ENCODE assay signal across 11 cellular contexts in genomic region chr19:16258440-16258903, GRCh38.
DNase-seq lines count a peak whose midpoint lies in the region; ATAC-seq and TF ChIP-seq lines count a peak whose summit lies in the region.
"Had no signal": no experiment of that assay in that cellular context is flagged by ENCODE, and none has a peak within 500 bp of the region (broad histone marks: within the 10 kb centered on the region; RNA-seq: fewer than 3 reads in every experiment).

No MANE protein-coding gene starts in this region.

- H3K9me3 Mint-ChIP-seq in activated B cell treated with CpG ODN at 0.5 μM for 24 hours: peaks cover 3% of the 10 kb centered on the region
- H3K9me3 Mint-ChIP-seq in activated T-helper 17 cell treated with anti-CD3 and anti-CD28 coated beads, Interleukin-2, amount 50 U/mL, for 72 hours: no peaks in the 10 kb centered on the region
- H3K9me3 Mint-ChIP-seq: natural killer cell had no signal

- intact Hi-C loops in activated B cell treated with CpG ODN at 0.5 μM for 24 hours (cut with micrococcal nuclease) (no loop called here), left cardiac atrium (cut with DNase I) (no loop called here), prostate gland (cut with DNase I) (no loop called here)

- peak overlapping the region; percentile 41 for H3K4me3 Mint-ChIP-seq in activated B cell treated with CpG ODN at 0.5 μM for 24 hours
- H3K4me3 Mint-ChIP-seq in activated T-helper 17 cell treated with anti-CD3 and anti-CD28 coated beads, Interleukin-2, amount 50 U/mL, for 72 hours: no peak overlapping the region
- H3K4me3 Mint-ChIP-seq: natural killer cell had no signal

- POLR2A ChIA-PET in activated B cell treated with CpG ODN at 0.5 μM for 24 hours (lab: Charles Lee): interaction anchor here (0.6 to 14.3 kb wide), 15 partner anchors 10 to 326 kb away, joined by 3 to 445 read pairs (median 7); partner anchors contain the start of gene KLF2

- H3K4me1 ChIP-seq in rectal smooth muscle tissue (ENCODE audit: control insufficient read depth, insufficient read depth, low read length) (no peaks in the 10 kb centered on the region), prostate gland (replicated peaks) (no peaks in the 10 kb centered on the region)

- TF ChIP-seq CTCF in activated B cell treated with CpG ODN at 0.5 μM for 24 hours (IDR thresholded peaks at IDR 0.05): no peak
- TF ChIP-seq CTCF in prostate gland (IDR thresholded peaks at IDR 0.05): no peak

- no peak overlapping the region for H3K9ac ChIP-seq in rectal smooth muscle tissue (ENCODE audit: low read length)

- no peaks in the 10 kb centered on the region for H3K9me3 ChIP-seq in prostate gland

- TF ChIP-seq POLR2A in prostate gland (IDR thresholded peaks at IDR 0.05): no peak

- WGBS in prostate gland: 61% methylated on average over 18 of the region's 18 CpGs

- CTCF ChIA-PET in activated B cell treated with CpG ODN at 0.5 μM for 24 hours (lab: Charles Lee): interaction anchor here (1.3 to 3.6 kb wide), 4 partner anchors 11 to 124 kb away, joined by 3 to 23 read pairs (median 10); partner anchors contain the start of gene KLF2

- H3K36me3 Mint-ChIP-seq in activated B cell treated with CpG ODN at 0.5 μM for 24 hours (ENCODE audit: low read depth): no peaks in the 10 kb centered on the region
- H3K36me3 Mint-ChIP-seq in activated T-helper 17 cell treated with anti-CD3 and anti-CD28 coated beads, Interleukin-2, amount 50 U/mL, for 72 hours (ENCODE audit: low read depth): no peaks in the 10 kb centered on the region
- H3K36me3 Mint-ChIP-seq: natural killer cell had no signal

- DNase-seq in CMK (ENCODE audit: low read depth) (peak; percentile 97), activated B cell treated with CpG ODN at 0.5 μM for 24 hours (no peak), left cardiac atrium (peak; percentile 83), prostate gland (ENCODE audit: low spot score) (no peak)
- DNase-seq in stimulated activated CD4-positive, alpha-beta T cell treated with anti-CD3 and anti-CD28 coated beads, Interleukin-2, amount 100 ng/mL, for 24 hours: no peak
- DNase-seq: activated CD4-positive, alpha-beta T cell treated with anti-CD3 and anti-CD28 coated beads, Interleukin-2, amount 50 U/mL, for 1 hour; natural killer cell; NCI-H1092 had no signal

- ATAC-seq in activated B cell treated with CpG ODN at 0.5 μM for 24 hours (ENCODE audit: low read depth) (no peak), left cardiac atrium (peak; percentile 65 to 77), HG02885 (IDR thresholded peaks at IDR 0.05; ENCODE audit: poor library complexity, unreplicated experiment) (no peak)
- ATAC-seq in activated T-helper 17 cell treated with anti-CD3 and anti-CD28 coated beads, Interleukin-2, amount 50 U/mL, for 72 hours (replicated peaks): no peak

- H3K36me3 ChIP-seq in rectal smooth muscle tissue (ENCODE audit: control insufficient read depth, insufficient read depth, low read length) (no peaks in the 10 kb centered on the region), prostate gland (no peaks in the 10 kb centered on the region)

- peak overlapping the region; percentile 93 for H3K27ac Mint-ChIP-seq in activated B cell treated with CpG ODN at 0.5 μM for 24 hours
- no peak overlapping the region for H3K27ac Mint-ChIP-seq in activated T-helper 17 cell treated with anti-CD3 and anti-CD28 coated beads, Interleukin-2, amount 50 U/mL, for 72 hours

- H3K27me3 ChIP-seq in rectal smooth muscle tissue (ENCODE audit: control insufficient read depth, insufficient read depth, low read length) (no peaks in the 10 kb centered on the region), prostate gland (replicated peaks; ENCODE audit: insufficient read depth) (no peaks in the 10 kb centered on the region)

- H3K4me1 Mint-ChIP-seq in activated B cell treated with CpG ODN at 0.5 μM for 24 hours: peaks cover 84% of the 10 kb centered on the region
- H3K4me1 Mint-ChIP-seq in activated T-helper 17 cell treated with anti-CD3 and anti-CD28 coated beads, Interleukin-2, amount 50 U/mL, for 72 hours: peaks cover 26% of the 10 kb centered on the region

- H3K27ac ChIP-seq in rectal smooth muscle tissue (ENCODE audit: low read depth, low read length): peak overlapping the region; percentile 46
- no peak overlapping the region for H3K27ac ChIP-seq in prostate gland

- H3K4me3 ChIP-seq in rectal smooth muscle tissue (ENCODE audit: low read length) (no peak overlapping the region), prostate gland (no peak overlapping the region)

- no peaks in the 10 kb centered on the region for H3K27me3 Mint-ChIP-seq in activated B cell treated with CpG ODN at 0.5 μM for 24 hours
- H3K27me3 Mint-ChIP-seq in activated T-helper 17 cell treated with anti-CD3 and anti-CD28 coated beads, Interleukin-2, amount 50 U/mL, for 72 hours: no peaks in the 10 kb centered on the region

Comparison
In these comparisons a context has a peak if more than half of its experiments do, and no peak if none do; other contexts are left out.
1. DNase-seq: peak in CMK (single experiment) and left cardiac atrium (single experiment); none in activated B cell treated with CpG ODN at 0.5 μM for 24 hours (single experiment), prostate gland (single experiment) and stimulated activated CD4-positive, alpha-beta T cell treated with anti-CD3 and anti-CD28 coated beads, Interleukin-2, amount 100 ng/mL, for 24 hours (0 of 2).
2. ATAC-seq: peak in left cardiac atrium (2 of 2); none in activated B cell treated with CpG ODN at 0.5 μM for 24 hours (single experiment), activated T-helper 17 cell treated with anti-CD3 and anti-CD28 coated beads, Interleukin-2, amount 50 U/mL, for 72 hours (single experiment) and HG02885 (single experiment).